In the genomic region with DNA sequence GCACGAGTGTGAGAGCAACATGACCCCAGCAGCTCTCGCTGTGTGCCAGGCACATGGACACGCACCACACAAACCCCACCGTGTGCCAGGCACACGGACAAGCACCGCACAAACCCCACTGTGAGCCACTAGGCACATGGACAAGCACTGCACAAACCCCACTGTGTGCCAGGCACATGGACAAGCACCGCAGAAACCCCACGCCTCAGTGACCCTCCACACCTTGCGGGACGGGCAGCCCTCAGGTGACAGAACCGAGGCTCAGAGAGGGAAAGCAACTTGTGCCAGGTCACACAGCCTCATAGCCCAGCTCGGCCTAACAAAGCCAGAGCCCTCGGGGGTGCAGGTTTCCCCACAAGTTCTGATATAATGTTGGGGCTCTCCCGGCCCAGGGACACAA, we compare ENCODE assay signal across 2 cellular contexts.
TF ChIP-seq lines count a peak whose summit lies in the region.

No MANE protein-coding gene starts in this region.

TF ChIP-seq in A549, 52 proteins besides CTCF, POLR2A, EP300 and RAD21:
- TF ChIP-seq NR3C1 (IDR thresholded peaks at IDR 0.05) (no peak), ZFP36 (IDR thresholded peaks at IDR 0.05; ENCODE audit: borderline replicate concordance, partially characterized antibody) (peak; percentile 41), RFX5 (IDR thresholded peaks at IDR 0.05) (no peak), FOSB (CRISPR knock-in tag; IDR thresholded peaks at IDR 0.05) (no peak), SMC3 (IDR thresholded peaks at IDR 0.05) (no peak)
- TF ChIP-seq, protein P1, sequence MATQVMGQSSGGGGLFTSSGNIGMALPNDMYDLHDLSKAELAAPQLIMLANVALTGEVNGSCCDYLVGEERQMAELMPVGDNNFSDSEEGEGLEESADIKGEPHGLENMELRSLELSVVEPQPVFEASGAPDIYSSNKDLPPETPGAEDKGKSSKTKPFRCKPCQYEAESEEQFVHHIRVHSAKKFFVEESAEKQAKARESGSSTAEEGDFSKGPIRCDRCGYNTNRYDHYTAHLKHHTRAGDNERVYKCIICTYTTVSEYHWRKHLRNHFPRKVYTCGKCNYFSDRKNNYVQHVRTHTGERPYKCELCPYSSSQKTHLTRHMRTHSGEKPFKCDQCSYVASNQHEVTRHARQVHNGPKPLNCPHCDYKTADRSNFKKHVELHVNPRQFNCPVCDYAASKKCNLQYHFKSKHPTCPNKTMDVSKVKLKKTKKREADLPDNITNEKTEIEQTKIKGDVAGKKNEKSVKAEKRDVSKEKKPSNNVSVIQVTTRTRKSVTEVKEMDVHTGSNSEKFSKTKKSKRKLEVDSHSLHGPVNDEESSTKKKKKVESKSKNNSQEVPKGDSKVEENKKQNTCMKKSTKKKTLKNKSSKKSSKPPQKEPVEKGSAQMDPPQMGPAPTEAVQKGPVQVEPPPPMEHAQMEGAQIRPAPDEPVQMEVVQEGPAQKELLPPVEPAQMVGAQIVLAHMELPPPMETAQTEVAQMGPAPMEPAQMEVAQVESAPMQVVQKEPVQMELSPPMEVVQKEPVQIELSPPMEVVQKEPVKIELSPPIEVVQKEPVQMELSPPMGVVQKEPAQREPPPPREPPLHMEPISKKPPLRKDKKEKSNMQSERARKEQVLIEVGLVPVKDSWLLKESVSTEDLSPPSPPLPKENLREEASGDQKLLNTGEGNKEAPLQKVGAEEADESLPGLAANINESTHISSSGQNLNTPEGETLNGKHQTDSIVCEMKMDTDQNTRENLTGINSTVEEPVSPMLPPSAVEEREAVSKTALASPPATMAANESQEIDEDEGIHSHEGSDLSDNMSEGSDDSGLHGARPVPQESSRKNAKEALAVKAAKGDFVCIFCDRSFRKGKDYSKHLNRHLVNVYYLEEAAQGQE (IDR thresholded peaks at IDR 0.05) = no peak

TF ChIP-seq in IMR-90, 13 proteins besides CTCF, POLR2A, EP300 and RAD21:
- no peak for TF ChIP-seq MXI1 (IDR thresholded peaks at IDR 0.05; ENCODE audit: borderline replicate concordance, low read depth, low read length)
- no peak for TF ChIP-seq RFX5 (IDR thresholded peaks at IDR 0.05; ENCODE audit: low read depth, low read length)
